In the genomic region with DNA sequence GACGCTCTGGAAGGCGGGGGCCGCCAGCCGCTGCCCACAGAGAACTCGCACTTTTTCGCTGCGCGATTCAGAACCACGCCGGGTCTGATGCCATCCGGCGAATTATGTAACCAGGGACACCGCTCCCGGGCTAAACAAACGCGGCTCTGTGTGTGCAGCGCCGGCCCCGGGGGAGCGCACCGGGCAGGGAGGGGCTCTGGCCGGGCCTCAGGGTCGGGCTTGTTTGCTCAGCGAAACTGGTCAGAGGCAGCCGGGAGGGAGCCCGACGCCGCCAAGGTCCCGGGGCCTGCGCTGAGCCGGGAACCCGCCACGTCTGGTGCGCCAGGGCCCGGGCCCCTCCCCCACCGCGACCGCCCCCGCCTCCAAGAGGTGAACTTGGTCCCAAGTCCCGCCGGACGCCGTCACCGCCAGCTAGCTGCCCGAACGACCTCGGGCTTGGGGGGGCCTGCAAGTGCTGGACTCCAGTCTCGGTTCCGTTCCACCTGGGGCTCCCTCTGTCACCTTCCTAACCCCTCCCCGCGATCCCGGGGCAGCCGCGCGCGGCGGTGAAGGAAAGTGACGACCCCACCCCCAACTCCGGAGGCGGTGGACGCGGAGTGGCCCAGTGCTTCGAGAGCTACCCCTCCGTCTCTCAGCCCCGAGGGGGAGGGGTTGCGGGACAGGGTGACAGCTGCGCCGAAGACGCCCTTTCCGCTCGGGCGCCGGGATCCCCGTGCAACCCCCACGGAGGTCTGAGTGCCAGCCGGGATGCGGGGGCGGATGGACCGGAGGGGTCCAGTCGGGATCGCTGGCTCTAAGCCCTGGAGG, we compare ENCODE assay signal across 1 cellular context.
TF ChIP-seq lines count a peak whose summit lies in the region.

No MANE protein-coding gene starts in this region.

TF ChIP-seq in K562, 482 proteins besides CTCF, POLR2A, EP300 and RAD21 (continued from another document):
- peak; percentile 24; the same call in 1 of the 2 replicates for TF ChIP-seq PHF8 (IDR thresholded peaks at IDR 0.05; ENCODE audit: borderline replicate concordance, low read length)
- TF ChIP-seq CCNT2 (IDR thresholded peaks at IDR 0.05; ENCODE audit: borderline replicate concordance, extremely low read depth, insufficient read length, low read depth, low read length): peak; percentile 10
- TF ChIP-seq FIP1L1 (IDR thresholded peaks at IDR 0.05; ENCODE audit: low read depth, low read length, poor library complexity, severe bottlenecking): peak; percentile 52
